In genomic region chrX:56764153-56764974, GRCh38 we compare ENCODE assay signal across 8 cellular contexts. TPM values are rescaled to one million over a fixed set of nuclear protein-coding genes. Genes with fewer than 3 reads are reported as not detected.
DNase-seq lines count a peak whose midpoint lies in the region; ATAC-seq and TF ChIP-seq lines count a peak whose summit lies in the region.

No MANE protein-coding gene starts in this region.

- H3K27me3 Mint-ChIP-seq in endothelial cell (ENCODE audit: unreplicated experiment) (peaks cover 15% of the 10 kb centered on the region), naive B cell (no peaks in the 10 kb centered on the region)

- H3K4me3 Mint-ChIP-seq in endothelial cell (ENCODE audit: unreplicated experiment), result no peak overlapping the region
- H3K4me3 Mint-ChIP-seq in naive B cell, result peak overlapping the region in 7 of 8 donors; percentile 56 to 97 (median 94)

- peaks cover 2% of the 10 kb centered on the region; the same call in 1 of the 2 replicates for H3K36me3 ChIP-seq in BJ (ENCODE audit: control insufficient read depth, insufficient read depth, low read length)

- DNase-seq in BJ (ENCODE audit: low read depth) (no peak), endothelial cell (ENCODE audit: low spot score) (peak; percentile 52), naive B cell (peak; percentile 88), superior temporal gyrus (ENCODE audit: extremely low spot score) (peak; percentile 90), NCI-H2107 (lab: John Stamatoyannopoulos, UW) (no peak)
- DNase-seq in activated CD4-positive, alpha-beta T cell treated with anti-CD3 and anti-CD28 coated beads, Interleukin-2, amount 50 U/mL, for 48 hours, result peak; percentile 34 to 61

- H3K4me1 Mint-ChIP-seq in endothelial cell (ENCODE audit: unreplicated experiment), result peaks cover 18% of the 10 kb centered on the region
- peaks cover 39 to 64% (median 50%) of the 10 kb centered on the region in 3 donors for H3K4me1 Mint-ChIP-seq in naive B cell

- no peak overlapping the region for H3K4me3 ChIP-seq in BJ (ENCODE audit: low read depth, low read length)

- POLR2A ChIA-PET in BJ (lab: Charles Lee), result no interaction called here

- CTCF ChIA-PET in BJ (lab: Yijun Ruan, JAX), result interaction anchor here (0.6 to 1.0 kb wide), 7 partner anchors 8 to 1417 kb away, joined by 3 to 8 read pairs (median 3); no protein-coding TSS in a partner anchor

- ATAC-seq in GM19452 (IDR thresholded peaks at IDR 0.05; ENCODE audit: unreplicated experiment), result peak; percentile 64
- ATAC-seq in HG03558 (IDR thresholded peaks at IDR 0.05; ENCODE audit: extremely low read depth, unreplicated experiment), result peak; percentile 25
- peak; percentile 46 to 76 for ATAC-seq in naive B cell (ENCODE audit: low read depth in 2 of 2)

- TF ChIP-seq CTCF in BJ (IDR thresholded peaks at IDR 0.05; ENCODE audit: insufficient read depth, low read depth, low read length), result peak; percentile 46
- TF ChIP-seq CTCF in endothelial cell (IDR thresholded peaks at IDR 0.05; ENCODE audit: unreplicated experiment), result peak; percentile 15

- H3K36me3 Mint-ChIP-seq in endothelial cell (ENCODE audit: low read depth, unreplicated experiment) (peaks cover 8% of the 10 kb centered on the region), naive B cell (no peaks in the 10 kb centered on the region)

- peak overlapping the region; percentile 11 for H3K27ac Mint-ChIP-seq in endothelial cell (ENCODE audit: unreplicated experiment)
- H3K27ac Mint-ChIP-seq in naive B cell, result peak overlapping the region; percentile 59 to 99 (median 96)

- H3K27me3 ChIP-seq in BJ (ENCODE audit: control insufficient read depth, insufficient read depth, low read length), result no peaks in the 10 kb centered on the region

- H3K9me3 Mint-ChIP-seq in endothelial cell (ENCODE audit: unreplicated experiment) (no peaks in the 10 kb centered on the region), naive B cell (peaks cover 0 to 2% (median 0%) of the 10 kb centered on the region in 7 donors)

RNA-seq across cellular contexts. Expression of gene NBDY, which starts 35.3 kb away (rescaled TPM):
- 36.2 and 38.8 TPM in 2 replicates for polyA plus RNA-seq in BJ (2011; rRNA removed)
- polyA minus RNA-seq in BJ (2011; rRNA and poly(A)+ RNA removed), result 15.4 and 17.2 TPM in 2 replicates
- total RNA-seq in endothelial cell (ENCODE audit: unreplicated experiment), result 90.1 TPM
- 10 to 100 TPM; 44.9 to 69.1 (median 54.8) TPM for polyA plus RNA-seq in naive B cell (ENCODE audit: low read depth in 6 of 6)

Comparison
In these comparisons a context has a peak if more than half of its experiments do, and no peak if none do; other contexts are left out.
1. DNase-seq: peak in activated CD4-positive, alpha-beta T cell treated with anti-CD3 and anti-CD28 coated beads, Interleukin-2, amount 50 U/mL, for 48 hours (2 of 2), endothelial cell (single experiment), naive B cell (single experiment) and superior temporal gyrus (single experiment); none in BJ (single experiment) and NCI-H2107 (single experiment).
2. Peak in every context shown above with its lines, with median percentiles within 50 percentile points of each other: ATAC-seq.